24 cellular contexts compared by ENCODE assay signal in the genomic region with DNA sequence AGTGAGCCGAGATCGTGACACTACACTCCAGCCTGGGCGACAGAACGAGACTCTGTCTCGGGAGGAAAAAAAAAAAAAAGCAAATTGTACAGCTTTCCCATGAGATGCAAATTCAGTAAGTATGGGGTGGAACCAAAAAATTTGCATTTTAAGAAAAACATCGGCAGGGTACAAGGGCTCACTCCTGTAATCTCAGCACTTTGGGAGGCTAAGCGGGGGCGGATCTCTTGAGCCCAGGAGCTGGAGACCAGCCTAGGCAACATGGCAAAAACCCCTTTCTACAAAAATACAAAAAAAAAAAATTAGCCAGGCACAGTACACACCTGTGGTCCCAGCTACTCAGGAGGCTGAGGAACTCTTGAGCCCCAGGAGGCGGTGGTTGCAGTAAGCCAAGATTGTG.
DNase-seq lines count a peak whose midpoint lies in the region; ATAC-seq lines count a peak whose summit lies in the region.
"Had no signal": no experiment of that assay in that cellular context is flagged by ENCODE, and none has a peak within 500 bp of the region (broad histone marks: within the 10 kb centered on the region; RNA-seq: fewer than 3 reads in every experiment).

No MANE protein-coding gene starts in this region.

- H3K27me3 Mint-ChIP-seq in activated CD8-positive, alpha-beta memory T cell treated with anti-CD3 and anti-CD28 coated beads, Interleukin-2, amount 10 ng/mL, durations not matched to agents 7 days and 5 days: no peaks in the 10 kb centered on the region
- no peaks in the 10 kb centered on the region for H3K27me3 Mint-ChIP-seq in effector memory CD8-positive, alpha-beta T cell

- no peak overlapping the region for H3K4me3 Mint-ChIP-seq in activated CD8-positive, alpha-beta memory T cell treated with anti-CD3 and anti-CD28 coated beads, Interleukin-2, amount 10 ng/mL, durations not matched to agents 7 days and 5 days
- no peak overlapping the region for H3K4me3 Mint-ChIP-seq in effector memory CD8-positive, alpha-beta T cell
- H3K4me3 Mint-ChIP-seq in stimulated activated effector memory CD8-positive, alpha-beta T cell treated with anti-CD3 and anti-CD28 coated beads, Interleukin-12 subunit alpha, Interleukin-12 subunit beta, amount 100 ng/mL, for 72 hours: no peak overlapping the region

- no peak for DNase-seq in activated CD8-positive, alpha-beta memory T cell treated with anti-CD3 and anti-CD28 coated beads, Interleukin-2, amount 10 ng/mL, durations not matched to agents 7 days and 5 days
- DNase-seq in activated CD8-positive, alpha-beta memory T cell treated with anti-CD3 and anti-CD28 coated beads, Interleukin-2, amount 50 U/mL, for 4 hours: no peak
- DNase-seq in NCI-H526 treated with DMSO at 0.1 percent for 48 hours (lab: John Stamatoyannopoulos, UW): peak; percentile 38
- no peak for DNase-seq in effector memory CD8-positive, alpha-beta T cell
- no peak for DNase-seq in stimulated activated effector memory CD8-positive, alpha-beta T cell treated with anti-CD3 and anti-CD28 coated beads, Interleukin-12 subunit alpha, Interleukin-12 subunit beta, amount 100 ng/mL, for 72 hours (ENCODE audit: low spot score in 2 of 2)
- DNase-seq in cortex of kidney (lab: John Stamatoyannopoulos, UW): no peak
- DNase-seq in UCSD-AML1 (lab: John Stamatoyannopoulos, UW; ENCODE audit: unreplicated experiment): no peak
- DNase-seq: 8988T, ACHN, HCEC 1CT, Kasumi-1, NCI-H1092 treated with DMSO at 0.1 percent for 48 hours, NCI-H1436, NCI-H187, NCI-H2081 treated with DMSO at 0.1 percent for 48 hours, NCI-H2171, NCI-H345, NCI-H510A treated with DMSO at 0.1 percent for 48 hours, NCI-H774, PC-9, SJCRH30 had no signal

- H3K4me1 Mint-ChIP-seq in activated CD8-positive, alpha-beta memory T cell treated with anti-CD3 and anti-CD28 coated beads, Interleukin-2, amount 10 ng/mL, durations not matched to agents 7 days and 5 days: no peaks in the 10 kb centered on the region
- peaks cover 1 to 11% of the 10 kb centered on the region in 2 donors for H3K4me1 Mint-ChIP-seq in effector memory CD8-positive, alpha-beta T cell (ENCODE audit: low read depth in 2 of 2)
- H3K4me1 Mint-ChIP-seq in stimulated activated effector memory CD8-positive, alpha-beta T cell treated with anti-CD3 and anti-CD28 coated beads, Interleukin-12 subunit alpha, Interleukin-12 subunit beta, amount 100 ng/mL, for 72 hours: no peaks in the 10 kb centered on the region

- H3K36me3 Mint-ChIP-seq in activated CD8-positive, alpha-beta memory T cell treated with anti-CD3 and anti-CD28 coated beads, Interleukin-2, amount 10 ng/mL, durations not matched to agents 7 days and 5 days: peaks cover 34% of the 10 kb centered on the region
- peaks cover 52% of the 10 kb centered on the region for H3K36me3 Mint-ChIP-seq in effector memory CD8-positive, alpha-beta T cell (ENCODE audit: insufficient read depth)
- H3K36me3 Mint-ChIP-seq in stimulated activated effector memory CD8-positive, alpha-beta T cell treated with anti-CD3 and anti-CD28 coated beads, Interleukin-12 subunit alpha, Interleukin-12 subunit beta, amount 100 ng/mL, for 72 hours: peaks cover 54% of the 10 kb centered on the region

- no peak overlapping the region for H3K27ac Mint-ChIP-seq in activated CD8-positive, alpha-beta memory T cell treated with anti-CD3 and anti-CD28 coated beads, Interleukin-2, amount 10 ng/mL, durations not matched to agents 7 days and 5 days
- H3K27ac Mint-ChIP-seq in effector memory CD8-positive, alpha-beta T cell: peak overlapping the region; percentile 79 to 86
- H3K27ac Mint-ChIP-seq in stimulated activated effector memory CD8-positive, alpha-beta T cell treated with anti-CD3 and anti-CD28 coated beads, Interleukin-12 subunit alpha, Interleukin-12 subunit beta, amount 100 ng/mL, for 72 hours: peak overlapping the region; percentile 26

- peak; percentile 20 for ATAC-seq in activated CD8-positive, alpha-beta memory T cell treated with anti-CD3 and anti-CD28 coated beads, Interleukin-2, amount 10 ng/mL, durations not matched to agents 7 days and 5 days
- no peak for ATAC-seq in effector memory CD8-positive, alpha-beta T cell (replicated peaks)
- ATAC-seq in stimulated activated effector memory CD8-positive, alpha-beta T cell treated with anti-CD3 and anti-CD28 coated beads, Interleukin-12 subunit alpha, Interleukin-12 subunit beta, amount 100 ng/mL, for 72 hours: no peak
- ATAC-seq in HG02588 (IDR thresholded peaks at IDR 0.05; ENCODE audit: unreplicated experiment): no peak
- ATAC-seq: Right ventricle myocardium inferior, SK-N-SH treated with all-trans-retinoic acid at 6 μM for 48 hours had no signal

- no peaks in the 10 kb centered on the region for H3K9me3 Mint-ChIP-seq in activated CD8-positive, alpha-beta memory T cell treated with anti-CD3 and anti-CD28 coated beads, Interleukin-2, amount 10 ng/mL, durations not matched to agents 7 days and 5 days (ENCODE audit: low read depth)
- no peaks in the 10 kb centered on the region for H3K9me3 Mint-ChIP-seq in effector memory CD8-positive, alpha-beta T cell
- no peaks in the 10 kb centered on the region for H3K9me3 Mint-ChIP-seq in stimulated activated effector memory CD8-positive, alpha-beta T cell treated with anti-CD3 and anti-CD28 coated beads, Interleukin-12 subunit alpha, Interleukin-12 subunit beta, amount 100 ng/mL, for 72 hours

- CTCF ChIA-PET in activated CD8-positive, alpha-beta memory T cell treated with anti-CD3 and anti-CD28 coated beads, Interleukin-2, amount 10 ng/mL, durations not matched to agents 7 days and 5 days (lab: Charles Lee): no interaction called here
